ENCODE assay signal across 8 cellular contexts in the genomic region with DNA sequence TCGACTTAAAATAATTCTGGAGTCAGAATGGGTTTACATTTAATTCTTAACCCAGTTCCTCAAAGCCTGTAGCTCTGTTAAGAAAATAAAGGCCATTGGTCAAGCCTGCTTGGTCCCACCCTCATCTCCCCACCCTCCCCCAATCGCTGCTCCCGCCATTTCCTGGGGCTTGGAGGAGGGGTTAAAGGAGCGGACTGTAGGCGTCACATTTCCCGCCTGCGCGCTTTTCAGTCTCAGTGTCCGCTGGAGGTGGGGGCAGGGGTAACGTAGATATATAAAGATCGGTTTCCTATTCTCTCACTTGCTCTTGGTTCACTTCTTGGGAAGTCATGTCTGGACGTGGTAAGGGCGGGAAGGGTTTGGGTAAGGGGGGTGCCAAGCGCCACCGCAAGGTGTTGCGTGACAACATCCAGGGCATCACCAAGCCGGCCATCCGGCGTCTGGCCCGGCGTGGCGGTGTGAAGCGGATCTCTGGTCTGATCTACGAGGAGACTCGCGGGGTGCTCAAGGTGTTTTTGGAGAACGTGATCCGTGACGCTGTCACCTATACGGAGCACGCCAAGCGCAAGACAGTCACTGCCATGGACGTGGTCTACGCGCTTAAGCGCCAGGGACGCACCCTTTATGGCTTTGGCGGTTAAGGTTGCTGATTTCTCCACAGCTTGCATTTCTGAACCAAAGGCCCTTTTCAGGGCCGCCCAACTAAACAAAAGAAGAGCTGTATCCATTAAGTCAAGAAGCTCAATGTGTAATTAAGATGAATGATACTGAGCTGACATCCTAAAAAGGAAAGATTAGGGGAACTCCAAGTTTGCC. TPM values are rescaled to one million over a fixed set of nuclear protein-coding genes. Genes with fewer than 3 reads are reported as not detected.
DNase-seq lines count a peak whose midpoint lies in the region; ATAC-seq, FAIRE-seq and TF ChIP-seq lines count a peak whose summit lies in the region.

No MANE protein-coding gene starts in this region.

- TF ChIP-seq POLR2A in GM12892 (IDR thresholded peaks at IDR 0.05; ENCODE audit: low read depth, low read length), result peak; percentile 92

- no peak for TF ChIP-seq CTCF in heart right ventricle (IDR thresholded peaks at IDR 0.05)

- no peaks in the 10 kb centered on the region for H3K27me3 ChIP-seq in heart right ventricle

- peaks cover 0 to 58% (median 22%) of the 10 kb centered on the region in 9 donors for H3K4me1 ChIP-seq in heart right ventricle

- peaks cover 0 to 6% (median 0%) of the 10 kb centered on the region in 11 donors for H3K9me3 ChIP-seq in heart right ventricle

- intact Hi-C loops in heart right ventricle (cut with DNase I) (loop anchor here in 5 of 10 donors (2.0 to 10.0 kb wide), 7 partner anchors 101 to 1813 kb away; partner anchors contain the start of gene ZNF184 (in 2 of the 5)), posterior vena cava (cut with DNase I) (no loop called here)

- 0% methylated on average over 39 of the region's 39 CpGs for WGBS in adipose tissue, 3 donors
- whole genome bisulfite sequencing in heart right ventricle, 2 donors, result 0 to 1% methylated on average over 39 of the region's 39 CpGs

- H3K27ac ChIP-seq in adipose tissue (ENCODE audit: low read depth, low read length) (peak overlapping the region; percentile 80), heart right ventricle (peak overlapping the region; percentile 92 to 99 (median 97))

- FAIRE-seq in GM12892 (lab: Jason Lieb, UNC), result peak; percentile 89
- FAIRE-seq in urothelium cell line (lab: Jason Lieb, UNC), result no peak

- peak overlapping the region; percentile 41 to 75 (median 66) for H3K4me3 ChIP-seq in heart right ventricle

- no peaks in the 10 kb centered on the region for H3K36me3 ChIP-seq in heart right ventricle

- ATAC-seq in HG02852 (IDR thresholded peaks at IDR 0.05; ENCODE audit: unreplicated experiment), result peak; percentile 44
- ATAC-seq in heart right ventricle, result peak; percentile 78 to 91 (median 86)

- peak; percentile 77 for DNase-seq in GM12892 (ENCODE audit: insufficient read length)
- peak; percentile 97 for DNase-seq in NCI-H146 (lab: John Stamatoyannopoulos, UW)
- DNase-seq in T follicular helper cell (ENCODE audit: low read depth), result peak; percentile 79
- DNase-seq in heart right ventricle, result peak; percentile 89 to 96
- peak; percentile 97 for DNase-seq in posterior vena cava (ENCODE audit: low spot score)
- DNase-seq in urothelium cell line (ENCODE audit: low spot score), result peak; percentile 84

RNA-seq across cellular contexts. Expression of gene TRIM38, which starts 59.0 kb away (rescaled TPM):
- 10.0 TPM for polyA plus RNA-seq in GM12892 (2012; ENCODE audit: missing spikeins)
- polyA plus RNA-seq in adipose tissue (1 to 10 TPM; 1.5 to 9.6 (median 3.2) TPM), heart right ventricle (1 to 10 TPM; 1.3 to 3.7 TPM)
- total RNA-seq in heart right ventricle (1 to 10 TPM; 1.3 to 5.4 (median 2.7) TPM), posterior vena cava (10 to 100 TPM; 13.7 to 13.8 TPM)

Comparison
In these comparisons a context has a peak if more than half of its experiments do, and no peak if none do; other contexts are left out.
1. Peak in every context shown above with its lines: DNase-seq, ATAC-seq, H3K4me3 ChIP-seq and H3K27ac ChIP-seq.